In genomic region chr5:150301901-150302300, GRCh38 we compare ENCODE assay signal across 14 cellular contexts. TPM values are rescaled to one million over a fixed set of nuclear protein-coding genes. Genes with fewer than 3 reads are reported as not detected.
DNase-seq lines count a peak whose midpoint lies in the region; ATAC-seq and TF ChIP-seq lines count a peak whose summit lies in the region.
"Had no signal": no experiment of that assay in that cellular context is flagged by ENCODE, and none has a peak within 500 bp of the region (broad histone marks: within the 10 kb centered on the region; RNA-seq: fewer than 3 reads in every experiment).

No MANE protein-coding gene starts in this region.

- intact Hi-C loops in Calu3 (cut with micrococcal nuclease; ENCODE audit: unreplicated experiment): no loop called here
- intact Hi-C loops in sciatic nerve (cut with DNase I): no loop called here

- POLR2A ChIA-PET in naive thymus-derived CD8-positive, alpha-beta T cell (lab: Charles Lee): no interaction called here

- no TSS peak for BruUV-seq in Calu3 (replicated peaks; lab: Mats Ljungman, UMichigan)

- H3K4me3 ChIP-seq in foreskin fibroblast (ENCODE audit: low read depth in 1 of 2, low read length in 2 of 2): peak overlapping the region; percentile 41 to 43
- H3K4me3 ChIP-seq: SK-N-MC had no signal

- H3K4me1 Mint-ChIP-seq in Calu3 (ENCODE audit: low read depth, unreplicated experiment) (peaks cover 19% of the 10 kb centered on the region), T-helper 17 cell (peaks cover 11% of the 10 kb centered on the region)
- peaks cover 5 to 13% (median 6%) of the 10 kb centered on the region in 4 donors for H3K4me1 Mint-ChIP-seq in naive thymus-derived CD8-positive, alpha-beta T cell
- H3K4me1 Mint-ChIP-seq: activated CD4-positive, alpha-beta memory T cell treated with anti-CD3 and anti-CD28 coated beads, Interleukin-2, amount 10 ng/mL, durations not matched to agents 7 days and 5 days had no signal

- H3K9me3 Mint-ChIP-seq in Calu3 (ENCODE audit: low read depth, unreplicated experiment): no peaks in the 10 kb centered on the region
- no peaks in the 10 kb centered on the region for H3K9me3 Mint-ChIP-seq in naive thymus-derived CD8-positive, alpha-beta T cell
- H3K9me3 Mint-ChIP-seq: activated CD4-positive, alpha-beta memory T cell treated with anti-CD3 and anti-CD28 coated beads, Interleukin-2, amount 10 ng/mL, durations not matched to agents 7 days and 5 days; activated naive CD8-positive, alpha-beta T cell treated with anti-CD3 and anti-CD28 coated beads for 36 hours; stimulated activated naive CD8-positive, alpha-beta T cell treated with anti-CD3 and anti-CD28 coated beads, Interleukin-15, Interleukin-2, amounts not matched to agents 100 ng/mL and 50 ng/mL, for 24 hours had no signal

- TF ChIP-seq CTCF in Calu3 (IDR thresholded peaks at IDR 0.05; ENCODE audit: unreplicated experiment) (no peak), foreskin fibroblast (IDR thresholded peaks at IDR 0.05; ENCODE audit: low read depth, low read length) (no peak)

- H3K4me3 Mint-ChIP-seq in Calu3 (ENCODE audit: low read depth, unreplicated experiment) (peak overlapping the region; percentile 62), T-helper 17 cell (peak overlapping the region; percentile 19)
- H3K4me3 Mint-ChIP-seq in naive thymus-derived CD8-positive, alpha-beta T cell: no peak overlapping the region
- H3K4me3 Mint-ChIP-seq: activated CD4-positive, alpha-beta memory T cell treated with anti-CD3 and anti-CD28 coated beads, Interleukin-2, amount 10 ng/mL, durations not matched to agents 7 days and 5 days; activated naive CD8-positive, alpha-beta T cell treated with anti-CD3 and anti-CD28 coated beads for 36 hours; stimulated activated naive CD8-positive, alpha-beta T cell treated with anti-CD3 and anti-CD28 coated beads, Interleukin-15, Interleukin-2, amounts not matched to agents 100 ng/mL and 50 ng/mL, for 24 hours had no signal

- H3K9me3 ChIP-seq in T-helper 17 cell (ENCODE audit: control insufficient read depth, low read length, poor library complexity, severe bottlenecking): no peaks in the 10 kb centered on the region

- no peak overlapping the region for H3K27ac Mint-ChIP-seq in Calu3 (ENCODE audit: unreplicated experiment)
- H3K27ac Mint-ChIP-seq in T-helper 17 cell: no peak overlapping the region
- H3K27ac Mint-ChIP-seq in naive thymus-derived CD8-positive, alpha-beta T cell: no peak overlapping the region
- H3K27ac Mint-ChIP-seq: activated CD4-positive, alpha-beta memory T cell treated with anti-CD3 and anti-CD28 coated beads, Interleukin-2, amount 10 ng/mL, durations not matched to agents 7 days and 5 days; activated naive CD8-positive, alpha-beta T cell treated with anti-CD3 and anti-CD28 coated beads for 36 hours; stimulated activated naive CD8-positive, alpha-beta T cell treated with anti-CD3 and anti-CD28 coated beads, Interleukin-15, Interleukin-2, amounts not matched to agents 100 ng/mL and 50 ng/mL, for 24 hours had no signal

- DNase-seq in Calu3: no peak
- DNase-seq in T-helper 17 cell: no peak
- no peak for DNase-seq in foreskin fibroblast
- peak; percentile 54 for DNase-seq in sciatic nerve (ENCODE audit: low spot score)
- no peak for DNase-seq in HK-2 (ENCODE audit: unreplicated experiment)
- no peak for DNase-seq in naive thymus-derived CD8-positive, alpha-beta T cell
- DNase-seq: activated CD4-positive, alpha-beta memory T cell treated with anti-CD3 and anti-CD28 coated beads, Interleukin-2, amount 10 ng/mL, durations not matched to agents 7 days and 5 days; NCI-H345 had no signal

- CTCF ChIA-PET in Calu3 (lab: Charles Lee): interaction anchor here (1.1 to 1.9 kb wide), 4 partner anchors 15 to 86 kb away, joined by 3 to 7 read pairs (median 4); no protein-coding TSS in a partner anchor

- H3K36me3 Mint-ChIP-seq in Calu3 (ENCODE audit: insufficient read depth, unreplicated experiment) (peaks cover 6% of the 10 kb centered on the region), T-helper 17 cell (ENCODE audit: low read depth) (peaks cover 2% of the 10 kb centered on the region)
- peaks cover 0 to 2% (median 0%) of the 10 kb centered on the region in 3 donors for H3K36me3 Mint-ChIP-seq in naive thymus-derived CD8-positive, alpha-beta T cell
- H3K36me3 Mint-ChIP-seq: activated naive CD8-positive, alpha-beta T cell treated with anti-CD3 and anti-CD28 coated beads for 36 hours had no signal

- H3K27me3 Mint-ChIP-seq in Calu3 (ENCODE audit: unreplicated experiment): no peaks in the 10 kb centered on the region
- peaks cover 53% of the 10 kb centered on the region for H3K27me3 Mint-ChIP-seq in T-helper 17 cell
- peaks cover 20 to 48% (median 28%) of the 10 kb centered on the region in 5 donors for H3K27me3 Mint-ChIP-seq in naive thymus-derived CD8-positive, alpha-beta T cell

- ATAC-seq in T-helper 17 cell (no peak), sciatic nerve (no peak), HG02798 (IDR thresholded peaks at IDR 0.05; ENCODE audit: poor library complexity, unreplicated experiment) (no peak), HG03571 (IDR thresholded peaks at IDR 0.05; ENCODE audit: unreplicated experiment) (no peak)
- ATAC-seq in naive thymus-derived CD8-positive, alpha-beta T cell: no peak

RNA-seq across cellular contexts. Expression of gene ARSI, which starts 0.8 kb away (rescaled TPM):
- total RNA-seq in Calu3 (2022): 0.71 and 0.93 TPM in 2 replicates
- not detected for total RNA-seq in T-helper 17 cell
- total RNA-seq in sciatic nerve: 6.3 TPM
- not detected for total RNA-seq in naive thymus-derived CD8-positive, alpha-beta T cell
- polyA plus RNA-seq in naive thymus-derived CD8-positive, alpha-beta T cell: not detected
- total RNA-seq: activated CD4-positive, alpha-beta memory T cell treated with anti-CD3 and anti-CD28 coated beads, Interleukin-2, amount 10 ng/mL, durations not matched to agents 7 days and 5 days; activated naive CD8-positive, alpha-beta T cell treated with anti-CD3 and anti-CD28 coated beads for 36 hours; lung microvascular endothelial cell had no signal

RNA-seq across cellular contexts. Expression of gene CAMK2A, which starts 12.3 kb away (rescaled TPM):
- not detected in 2 replicates for total RNA-seq in Calu3 (2022)
- not detected for total RNA-seq in T-helper 17 cell
- 2.5 TPM for total RNA-seq in sciatic nerve
- not detected for total RNA-seq in naive thymus-derived CD8-positive, alpha-beta T cell
- not detected for polyA plus RNA-seq in naive thymus-derived CD8-positive, alpha-beta T cell
- total RNA-seq: activated CD4-positive, alpha-beta memory T cell treated with anti-CD3 and anti-CD28 coated beads, Interleukin-2, amount 10 ng/mL, durations not matched to agents 7 days and 5 days; activated naive CD8-positive, alpha-beta T cell treated with anti-CD3 and anti-CD28 coated beads for 36 hours; lung microvascular endothelial cell had no signal

RNA-seq across cellular contexts. Expression of gene TCOF1, which starts 55.6 kb away (rescaled TPM):
- total RNA-seq in Calu3 (2022) (96.1 and 106 TPM in 2 replicates), T-helper 17 cell (10 to 100 TPM; 49.2 to 57.3 TPM), sciatic nerve (30.0 TPM)
- 10 to 100 TPM; 61.5 to 64.6 TPM for total RNA-seq in naive thymus-derived CD8-positive, alpha-beta T cell
- 10 to 100 TPM in 1 of 3 donors, 1 to 10 TPM in 2; 1.8 to 24.7 (median 3.3) TPM for polyA plus RNA-seq in naive thymus-derived CD8-positive, alpha-beta T cell

Comparison
In these comparisons a context has a peak if more than half of its experiments do, and no peak if none do; other contexts are left out.
1. H3K4me3 Mint-ChIP-seq: peak in Calu3 (single experiment) and T-helper 17 cell (single experiment); none in naive thymus-derived CD8-positive, alpha-beta T cell (0 of 10).